Comparison of ENCODE assay signal across 30 cellular contexts in the genomic region with DNA sequence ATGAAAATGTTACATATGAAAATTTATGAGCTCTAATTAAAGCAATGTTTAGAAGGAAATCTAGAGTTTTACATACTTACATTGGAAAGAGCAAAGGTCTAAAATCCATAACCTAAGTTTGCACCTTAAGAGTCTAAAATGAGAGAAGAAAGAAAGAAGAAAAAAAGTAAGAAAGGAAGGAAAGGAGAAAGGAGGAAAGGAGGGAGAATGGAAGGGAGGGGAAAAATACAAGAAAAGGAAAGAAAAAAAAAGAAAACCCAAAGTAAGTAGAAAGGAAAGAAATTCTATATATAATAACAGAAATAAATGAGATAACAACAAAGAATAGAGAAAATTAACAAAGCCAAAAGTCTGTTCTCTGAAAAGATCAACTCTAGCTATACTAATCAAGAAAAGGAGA.
"Had no signal": no experiment of that assay in that cellular context is flagged by ENCODE, and none has a peak within 500 bp of the region (broad histone marks: within the 10 kb centered on the region; RNA-seq: fewer than 3 reads in every experiment).

No MANE protein-coding gene starts in this region.

- ATAC-seq: naive thymus-derived CD8-positive, alpha-beta T cell; natural killer cell treated with Interleukin-12 subunit alpha and Interleukin-12 subunit beta and Interleukin-15 and Interleukin-18, amount 100 ng/mL, for 72 hours; psoas muscle; right cardiac atrium; sciatic nerve; stimulated activated effector memory CD8-positive, alpha-beta T cell treated with anti-CD3 and anti-CD28 coated beads, Interleukin-12 subunit alpha, Interleukin-12 subunit beta, amount 100 ng/mL, for 72 hours; stimulated activated naive B cell treated with anti-CD40 and anti-IgM and Interleukin-4, amounts not matched to agents 10 μg/mL and 1 μg/mL and 100 μg/mL, for 72 hours had no signal

- H3K4me1 ChIP-seq: parathyroid adenoma, psoas muscle, spleen, stomach, thyroid gland, tibial nerve, upper lobe of left lung, vagina had no signal

- H3K9me3 ChIP-seq: neutrophil, psoas muscle, spleen, stomach, thoracic aorta, thyroid gland, tibial nerve, upper lobe of left lung, vagina had no signal

- H3K4me3 ChIP-seq: psoas muscle, skin epidermis, smooth muscle cell, spleen, stomach, thoracic aorta, thyroid gland, tibial nerve, upper lobe of left lung, vagina had no signal

- H3K4me1 Mint-ChIP-seq: naive thymus-derived CD8-positive, alpha-beta T cell; nephron progenitor cell; neural crest cell had no signal

- H3K27ac ChIP-seq: neutrophil, parathyroid adenoma, psoas muscle, skin epidermis, spleen, stomach, thoracic aorta, thyroid gland, tibial nerve, upper lobe of left lung, vagina had no signal

- H3K36me3 Mint-ChIP-seq: naive thymus-derived CD8-positive, alpha-beta T cell; natural killer cell treated with Interleukin-12 subunit alpha and Interleukin-12 subunit beta and Interleukin-15 and Interleukin-18, amount 100 ng/mL, for 72 hours; stimulated activated effector memory CD8-positive, alpha-beta T cell treated with anti-CD3 and anti-CD28 coated beads, Interleukin-12 subunit alpha, Interleukin-12 subunit beta, amount 100 ng/mL, for 72 hours had no signal

- H3K4me3 Mint-ChIP-seq: naive thymus-derived CD8-positive, alpha-beta T cell; natural killer cell treated with Interleukin-12 subunit alpha and Interleukin-12 subunit beta and Interleukin-15 and Interleukin-18, amount 100 ng/mL, for 72 hours; nephron progenitor cell; neural crest cell; stimulated activated effector memory CD8-positive, alpha-beta T cell treated with anti-CD3 and anti-CD28 coated beads, Interleukin-12 subunit alpha, Interleukin-12 subunit beta, amount 100 ng/mL, for 72 hours; stimulated activated naive B cell treated with anti-CD40 and anti-IgM and Interleukin-4, amounts not matched to agents 10 μg/mL and 1 μg/mL and 100 μg/mL, for 72 hours; stimulated activated naive CD8-positive, alpha-beta T cell treated with anti-CD3 and anti-CD28 coated beads, Interleukin-15, Interleukin-2, amounts not matched to agents 100 ng/mL and 50 ng/mL, for 24 hours had no signal

- H3K27me3 ChIP-seq: neutrophil, spleen, stomach, thyroid gland, tibial nerve, upper lobe of left lung, vagina had no signal

- DNase-seq: naive thymus-derived CD8-positive, alpha-beta T cell; nephron progenitor cell; nucleus accumbens; posterior cingulate gyrus; psoas muscle; right cardiac atrium; spleen; stimulated activated CD4-positive, alpha-beta T cell treated with anti-CD3 and anti-CD28 coated beads, Interleukin-12 subunit alpha, Interleukin-12 subunit beta, amount 100 ng/mL, for 4 hours; stimulated activated CD4-positive, alpha-beta T cell treated with anti-CD3 and anti-CD28 coated beads, Interleukin-1b, Interleukin-23, amount 100 ng/mL, for 48 hours; stimulated activated CD4-positive, alpha-beta T cell treated with anti-CD3 and anti-CD28 coated beads, Interleukin-4, amount 100 ng/mL, for 1 hour; stimulated activated CD4-positive, alpha-beta T cell treated with anti-CD3 and anti-CD28 coated beads, Interleukin-4, amount 100 ng/mL, for 4 hours; stimulated activated naive B cell treated with anti-CD40 and anti-IgM and Interleukin-4, amounts not matched to agents 10 μg/mL and 1 μg/mL and 100 μg/mL, for 72 hours; stimulated activated naive CD4-positive, alpha-beta T cell treated with Interleukin-2 at 50 U/mL for 16 hours; stomach; thyroid gland; trophoblast cell; upper lobe of left lung had no signal

- H3K27ac Mint-ChIP-seq: naive thymus-derived CD8-positive, alpha-beta T cell; natural killer cell treated with Interleukin-12 subunit alpha and Interleukin-12 subunit beta and Interleukin-15 and Interleukin-18, amount 100 ng/mL, for 72 hours; nephron progenitor cell; progenitor cell of endocrine pancreas; stimulated activated effector memory CD8-positive, alpha-beta T cell treated with anti-CD3 and anti-CD28 coated beads, Interleukin-12 subunit alpha, Interleukin-12 subunit beta, amount 100 ng/mL, for 72 hours; stimulated activated naive B cell treated with anti-CD40 and anti-IgM and Interleukin-4, amounts not matched to agents 10 μg/mL and 1 μg/mL and 100 μg/mL, for 72 hours; stimulated activated naive CD8-positive, alpha-beta T cell treated with anti-CD3 and anti-CD28 coated beads, Interleukin-15, Interleukin-2, amounts not matched to agents 100 ng/mL and 50 ng/mL, for 24 hours had no signal

- H3K27me3 Mint-ChIP-seq: natural killer cell treated with Interleukin-12 subunit alpha and Interleukin-12 subunit beta and Interleukin-15 and Interleukin-18, amount 100 ng/mL, for 72 hours; progenitor cell of endocrine pancreas; stimulated activated naive B cell treated with anti-CD40 and anti-IgM and Interleukin-4, amounts not matched to agents 10 μg/mL and 1 μg/mL and 100 μg/mL, for 72 hours; stimulated activated naive CD8-positive, alpha-beta T cell treated with anti-CD3 and anti-CD28 coated beads, Interleukin-15, Interleukin-2, amounts not matched to agents 100 ng/mL and 50 ng/mL, for 24 hours had no signal

- H3K9me3 Mint-ChIP-seq: naive thymus-derived CD8-positive, alpha-beta T cell; natural killer cell treated with Interleukin-12 subunit alpha and Interleukin-12 subunit beta and Interleukin-15 and Interleukin-18, amount 100 ng/mL, for 72 hours; nephron progenitor cell; neural crest cell; stimulated activated effector memory CD8-positive, alpha-beta T cell treated with anti-CD3 and anti-CD28 coated beads, Interleukin-12 subunit alpha, Interleukin-12 subunit beta, amount 100 ng/mL, for 72 hours; stimulated activated naive B cell treated with anti-CD40 and anti-IgM and Interleukin-4, amounts not matched to agents 10 μg/mL and 1 μg/mL and 100 μg/mL, for 72 hours; stimulated activated naive CD8-positive, alpha-beta T cell treated with anti-CD3 and anti-CD28 coated beads, Interleukin-15, Interleukin-2, amounts not matched to agents 100 ng/mL and 50 ng/mL, for 24 hours had no signal

- H3K36me3 ChIP-seq: neutrophil, stomach, thoracic aorta, thyroid gland, tibial nerve, upper lobe of left lung, vagina had no signal
